In genomic region chr3:142998439-142998838, GRCh38 we compare ENCODE assay signal across 29 cellular contexts. TPM values are rescaled to one million over a fixed set of nuclear protein-coding genes. Genes with fewer than 3 reads are reported as not detected.
DNase-seq lines count a peak whose midpoint lies in the region; ATAC-seq and TF ChIP-seq lines count a peak whose summit lies in the region.
"Had no signal": no experiment of that assay in that cellular context is flagged by ENCODE, and none has a peak within 500 bp of the region (broad histone marks: within the 10 kb centered on the region; RNA-seq: fewer than 3 reads in every experiment).

No MANE protein-coding gene starts in this region.

- H3K9me2 ChIP-seq in PC-3 (replicated peaks; ENCODE audit: low read length): no peaks in the 10 kb centered on the region

- H3K9me3 ChIP-seq in PC-3 (ENCODE audit: low read length) (no peaks in the 10 kb centered on the region), MG63 (no peaks in the 10 kb centered on the region), vagina (no peaks in the 10 kb centered on the region)
- H3K9me3 ChIP-seq: left lung, stomach, uterus had no signal

- no peak overlapping the region for H3K4me3 ChIP-seq in PC-3 (ENCODE audit: low read length)
- H3K4me3 ChIP-seq in MG63: no peak overlapping the region
- H3K4me3 ChIP-seq in vagina: no peak overlapping the region
- H3K4me3 ChIP-seq: left lung, stomach, uterus had no signal

- no peak overlapping the region for H3K27ac ChIP-seq in PC-3 (ENCODE audit: low read length)
- H3K27ac ChIP-seq in vagina: no peak overlapping the region
- H3K27ac ChIP-seq: KMS-11, left lung, parathyroid adenoma, stomach, uterus had no signal

- H2AFZ ChIP-seq in PC-3 (ENCODE audit: low read length): no peak overlapping the region
- H2AFZ ChIP-seq: parathyroid adenoma had no signal

- no peak for TF ChIP-seq POLR2A in vagina (IDR thresholded peaks at IDR 0.05)

- intact Hi-C loops in PC-3 (cut with micrococcal nuclease): loop anchor here (10.0 kb wide), 1 partner anchor 274 kb away; the partner anchor contains the start of gene TRPC1
- intact Hi-C loops in vagina (cut with DNase I): loop anchor here (10.0 kb wide), 1 partner anchor 414 kb away; no protein-coding TSS in a partner anchor

- no peak for ATAC-seq in PC-3
- ATAC-seq: activated naive CD8-positive, alpha-beta T cell treated with anti-CD3 and anti-CD28 coated beads, Interleukin-2, amount 50 U/mL, for 24 hours; esophagus mucosa; left lung had no signal

- H3K9ac ChIP-seq in PC-3 (ENCODE audit: low read length): no peak overlapping the region
- H3K9ac ChIP-seq: KMS-11, parathyroid adenoma had no signal

- H3K79me2 ChIP-seq in PC-3 (ENCODE audit: low read length): peaks cover 29% of the 10 kb centered on the region

- H3K4me3 Mint-ChIP-seq in nephron: peak overlapping the region; percentile 1 to 63 (median 40)
- H3K4me3 Mint-ChIP-seq: activated CD4-positive, alpha-beta memory T cell treated with anti-CD3 and anti-CD28 coated beads, Interleukin-2, amount 10 ng/mL, durations not matched to agents 7 days and 5 days; activated naive CD8-positive, alpha-beta T cell treated with anti-CD3 and anti-CD28 coated beads, Interleukin-2, amount 50 U/mL, for 24 hours; memory B cell had no signal

- H3K27ac Mint-ChIP-seq in nephron: peak overlapping the region; percentile 89 to 99 (median 99)
- H3K27ac Mint-ChIP-seq: activated CD4-positive, alpha-beta memory T cell treated with anti-CD3 and anti-CD28 coated beads, Interleukin-2, amount 10 ng/mL, durations not matched to agents 7 days and 5 days; activated naive CD8-positive, alpha-beta T cell treated with anti-CD3 and anti-CD28 coated beads, Interleukin-2, amount 50 U/mL, for 24 hours; memory B cell; T-helper 2 cell treated with Interferon-gamma antibody and Interleukin-4, amounts not matched to agents 5 μg/mL and 100 μg/mL, for 36 hours had no signal

- H3K9me3 Mint-ChIP-seq in nephron: no peaks in the 10 kb centered on the region
- H3K9me3 Mint-ChIP-seq: activated CD4-positive, alpha-beta memory T cell treated with anti-CD3 and anti-CD28 coated beads, Interleukin-2, amount 10 ng/mL, durations not matched to agents 7 days and 5 days; activated naive CD8-positive, alpha-beta T cell treated with anti-CD3 and anti-CD28 coated beads, Interleukin-2, amount 50 U/mL, for 24 hours; memory B cell; T-helper 2 cell treated with Interferon-gamma antibody and Interleukin-4, amounts not matched to agents 5 μg/mL and 100 μg/mL, for 36 hours had no signal

- no peaks in the 10 kb centered on the region for H3K36me3 ChIP-seq in PC-3 (ENCODE audit: low read depth, low read length)
- no peaks in the 10 kb centered on the region for H3K36me3 ChIP-seq in MG63
- no peaks in the 10 kb centered on the region for H3K36me3 ChIP-seq in vagina
- H3K36me3 ChIP-seq: left lung, stomach, uterus had no signal

- CTCF ChIA-PET in PC-3 (lab: Charles Lee): no interaction called here

- H4K20me1 ChIP-seq in PC-3 (ENCODE audit: low read length): peaks cover 7% of the 10 kb centered on the region; the same call in 1 of the 2 replicates

- peak; percentile 76 for DNase-seq in EL
- DNase-seq in PC-3: no peak
- DNase-seq in dedifferentiated amniotic fluid mesenchymal stem cell (ENCODE audit: extremely low spot score): peak; percentile 26
- no peak for DNase-seq in AG08396 (ENCODE audit: low spot score)
- DNase-seq in MG63: no peak
- DNase-seq in vagina (ENCODE audit: extremely low spot score in 2 of 2): no peak
- no peak for DNase-seq in NCI-H2171 treated with DMSO at 0.1 percent for 48 hours (lab: John Stamatoyannopoulos, UW)
- DNase-seq: activated CD4-positive, alpha-beta memory T cell treated with anti-CD3 and anti-CD28 coated beads, Interleukin-2, amount 10 ng/mL, durations not matched to agents 7 days and 5 days; activated CD4-positive, alpha-beta T cell treated with anti-CD3 and anti-CD28 coated beads for 1 hour; activated CD8-positive, alpha-beta memory T cell treated with anti-CD3 and anti-CD28 coated beads, Interleukin-2, amount 50 U/mL, for 4 hours; activated naive CD4-positive, alpha-beta T cell; activated naive CD8-positive, alpha-beta T cell treated with anti-CD3 and anti-CD28 coated beads, Interleukin-2, amount 50 U/mL, for 24 hours; dermis blood vessel endothelial cell; DMS53; left lung; NCI-H1417; NCI-H2029; NCI-H526 treated with DMSO at 0.1 percent for 48 hours; NK-92 treated with Interleukin-12 subunit alpha and Interleukin-12 subunit beta, amount 100 ng/mL, for 24 hours; SHP77; stimulated activated CD4-positive, alpha-beta T cell treated with anti-CD3 and anti-CD28 coated beads, Interleukin-2, amount 100 ng/mL, for 48 hours; stomach; uterus had no signal

- H3K4me2 ChIP-seq in PC-3 (ENCODE audit: low read length): 0 out of 2 replicates have a peak overlapping the region, but pooled peaks have one; percentile 71
- H3K4me2 ChIP-seq: KMS-11 had no signal

- peaks cover 30% of the 10 kb centered on the region for H3K4me1 Mint-ChIP-seq in nephron

- H3K4me1 ChIP-seq in PC-3 (ENCODE audit: insufficient read depth, low read length) (peaks cover 19% of the 10 kb centered on the region; the same call in 1 of the 2 replicates), vagina (peaks cover 20% of the 10 kb centered on the region)

- H3F3A ChIP-seq in PC-3 (ENCODE audit: low read length, unreplicated experiment): no peaks in the 10 kb centered on the region

- H3K27me3 ChIP-seq in PC-3 (ENCODE audit: low read length): no peaks in the 10 kb centered on the region
- no peaks in the 10 kb centered on the region for H3K27me3 ChIP-seq in MG63
- H3K27me3 ChIP-seq in vagina: no peaks in the 10 kb centered on the region
- H3K27me3 ChIP-seq: left lung, stomach, uterus had no signal

- H3K27me3 Mint-ChIP-seq in nephron (ENCODE audit: low read depth): no peaks in the 10 kb centered on the region

- no TSS peak for BruUV-seq in PC-3 (replicated peaks; lab: Mats Ljungman, UMichigan)

- TF ChIP-seq CTCF in PC-3 (conservative IDR thresholded peaks at IDR 0.05; ENCODE audit: low read depth, low read length) (no peak), nephron (IDR thresholded peaks at IDR 0.05; ENCODE audit: unreplicated experiment in 3 of 3) (no peak), vagina (IDR thresholded peaks at IDR 0.05) (no peak)

- POLR2A ChIA-PET in PC-3 (lab: Charles Lee; ENCODE audit: unreplicated experiment): no interaction called here

- no peaks in the 10 kb centered on the region for H3K36me3 Mint-ChIP-seq in nephron (ENCODE audit: low read depth)
- H3K36me3 Mint-ChIP-seq: memory B cell had no signal

RNA-seq across cellular contexts. Expression of gene U2SURP, which starts 2.9 kb away (rescaled TPM):
- total RNA-seq in PC-3 (2014; rRNA removed): 55.6 and 81.1 TPM in 2 replicates
- total RNA-seq in MG63 (2014; rRNA removed; shearing (Covaris generic); ENCODE audit: low replicate concordance): 65.3 and 141 TPM in 2 replicates
- total RNA-seq in vagina: 72.2 TPM

RNA-seq across cellular contexts. Expression of gene PAQR9, which starts 35.0 kb away (rescaled TPM):
- total RNA-seq in PC-3 (2014; rRNA removed) (0.12 TPM in 1 of 2 replicates, not detected in the other), vagina (not detected)
- total RNA-seq in MG63 (2014; rRNA removed; shearing (Covaris generic); ENCODE audit: low replicate concordance): 0.66 and 2.5 TPM in 2 replicates
- total RNA-seq: activated CD4-positive, alpha-beta memory T cell treated with anti-CD3 and anti-CD28 coated beads, Interleukin-2, amount 10 ng/mL, durations not matched to agents 7 days and 5 days; dermis blood vessel endothelial cell; esophagus mucosa; left lung; stomach had no signal

Comparison
In these comparisons a context has a peak if more than half of its experiments do, and no peak if none do; other contexts are left out.
1. DNase-seq: peak in EL (single experiment) and dedifferentiated amniotic fluid mesenchymal stem cell (single experiment); none in PC-3 (single experiment), AG08396 (single experiment), MG63 (single experiment), vagina (0 of 2) and NCI-H2171 treated with DMSO at 0.1 percent for 48 hours (single experiment).